In the genomic region with DNA sequence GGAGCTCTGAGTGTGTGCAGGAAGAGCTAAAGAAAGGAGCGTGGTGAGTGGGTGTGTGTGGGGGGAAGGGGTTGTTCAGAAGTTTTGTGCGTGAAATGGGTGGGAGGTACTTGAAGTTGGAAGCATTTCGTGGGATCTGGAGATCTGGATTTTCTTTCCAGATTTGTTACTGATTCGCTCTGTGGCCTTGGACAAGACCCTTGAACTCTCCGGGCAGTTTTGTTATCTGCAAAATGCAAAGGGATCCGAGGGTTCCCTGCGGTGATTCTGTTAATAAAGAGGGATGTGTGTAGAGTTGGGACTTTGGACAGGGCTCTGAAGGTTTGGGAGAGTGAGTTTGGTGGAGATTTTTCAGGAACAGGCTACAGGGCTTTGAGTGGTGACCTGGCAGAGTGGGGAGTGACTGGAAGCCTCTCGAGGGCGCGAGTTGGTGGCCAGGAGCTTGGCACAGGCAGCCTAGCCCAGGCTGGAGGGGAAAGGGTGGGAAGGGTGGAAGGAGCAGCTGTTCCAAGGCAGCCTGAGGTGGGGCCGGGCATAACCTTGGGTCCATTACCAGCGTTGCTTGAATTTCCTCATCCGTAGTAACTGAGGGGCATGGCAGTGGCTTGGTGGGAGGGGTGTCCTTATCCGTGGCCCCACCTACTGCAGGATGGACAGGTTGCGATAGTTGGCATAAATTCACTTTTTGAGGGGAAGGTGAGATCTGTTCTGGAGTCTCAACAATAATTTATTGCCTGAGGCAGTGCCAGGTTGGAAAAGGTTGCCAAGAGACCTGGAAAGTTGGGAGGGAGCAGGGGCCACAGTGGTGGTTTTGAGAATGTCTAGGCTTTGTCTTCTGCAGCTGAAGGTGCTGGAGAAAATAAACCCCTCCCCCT, we compare ENCODE assay signal across 8 cellular contexts. TPM values are rescaled to one million over a fixed set of nuclear protein-coding genes. Genes with fewer than 3 reads are reported as not detected.
DNase-seq lines count a peak whose midpoint lies in the region; ATAC-seq, FAIRE-seq and TF ChIP-seq lines count a peak whose summit lies in the region.

No MANE protein-coding gene starts in this region.

- H4K20me1 ChIP-seq in H9 (ENCODE audit: control insufficient read depth, insufficient read depth, insufficient read length) = no peaks in the 10 kb centered on the region

- H3K4me3 Mint-ChIP-seq in H9 = peak overlapping the region; percentile 95 to 100
- peak overlapping the region; percentile 89 for H3K4me3 Mint-ChIP-seq in activated CD4-positive, alpha-beta memory T cell treated with anti-CD3 and anti-CD28 coated beads, Interleukin-2, amount 10 ng/mL, durations not matched to agents 7 days and 5 days

- H3K18ac ChIP-seq in H9 (ENCODE audit: insufficient read length, low read depth, low read length) = peak overlapping the region; percentile 11

- no peak overlapping the region for H3K4ac ChIP-seq in H9 (ENCODE audit: low read depth, low read length)

- POLR2A ChIA-PET in A549 (lab: Yijun Ruan, JAX) = interaction anchor here (1.0 to 4.1 kb wide), 11 partner anchors 9 to 200 kb away, joined by 3 to 61 read pairs (median 8); a partner anchor contains a TSS
- POLR2A ChIA-PET in activated CD4-positive, alpha-beta memory T cell treated with anti-CD3 and anti-CD28 coated beads, Interleukin-2, amount 10 ng/mL, durations not matched to agents 7 days and 5 days (lab: Charles Lee) = interaction anchor here (1.1 to 5.2 kb wide), 11 partner anchors 8 to 85 kb away, joined by 3 to 30 read pairs (median 7); a partner anchor contains a TSS

- no peak for TF ChIP-seq CTCF in A549 (IDR thresholded peaks at IDR 0.05)
- TF ChIP-seq CTCF in H9 (conservative IDR thresholded peaks at IDR 0.05) = no peak
- no peak for TF ChIP-seq CTCF in gastrocnemius medialis (IDR thresholded peaks at IDR 0.05 in 4 of 5, conservative IDR thresholded peaks at IDR 0.05 in 1 of 5)

- H2BK15ac ChIP-seq in H9 (ENCODE audit: low read depth, low read length) = no peak overlapping the region

- peaks cover 18% of the 10 kb centered on the region for H3K23me2 ChIP-seq in H9 (ENCODE audit: insufficient read length, low read depth, low read length, poor library complexity, severe bottlenecking)

- H2BK120ac ChIP-seq in H9 (ENCODE audit: low read depth, low read length, poor library complexity, severe bottlenecking) = no peak overlapping the region

- no peaks in the 10 kb centered on the region; a peak in 1 of 5 replicates for H3K9me3 Mint-ChIP-seq in H9
- H3K9me3 Mint-ChIP-seq in activated CD4-positive, alpha-beta memory T cell treated with anti-CD3 and anti-CD28 coated beads, Interleukin-2, amount 10 ng/mL, durations not matched to agents 7 days and 5 days = no peaks in the 10 kb centered on the region

- H2AFZ ChIP-seq in H9 (ENCODE audit: low read length) = no peak overlapping the region

- peak in 1 of 2 experiments; percentile 6; a peak in 2 of 5 replicates for TF ChIP-seq RAD21 in A549 (conservative IDR thresholded peaks at IDR 0.05 in 1 of 2, IDR thresholded peaks at IDR 0.05 in 1 of 2)

- H3K4me3 ChIP-seq in A549 = peak overlapping the region; percentile 85
- H3K4me3 ChIP-seq in gastrocnemius medialis = peak overlapping the region; percentile 90 to 100 (median 100)

- no peaks in the 10 kb centered on the region for H3K36me3 ChIP-seq in gastrocnemius medialis

- H3K79me2 ChIP-seq in H9 (ENCODE audit: insufficient read depth, low read length) = peaks cover 58% of the 10 kb centered on the region

- H3K4me2 ChIP-seq in A549 (peak overlapping the region; percentile 83), H9 (ENCODE audit: insufficient read depth, insufficient read length, low read length) (peak overlapping the region; percentile 93)

- TF ChIP-seq EP300 in A549 (IDR thresholded peaks at IDR 0.05) = no peak

- FAIRE-seq in A549 (lab: Jason Lieb, UNC) = peak; percentile 77

- H2BK5ac ChIP-seq in H9 (ENCODE audit: insufficient read length, low read length) = no peak overlapping the region

- H3K9me3 ChIP-seq in A549 (no peaks in the 10 kb centered on the region), H9 (ENCODE audit: control insufficient read depth, low read depth, low read length) (no peaks in the 10 kb centered on the region), gastrocnemius medialis (no peaks in the 10 kb centered on the region)

- DNase-seq in A549 (ENCODE audit: low read depth in 1 of 2, low spot score in 1 of 2) (peak; percentile 81 to 89), H9 (no peak), left cardiac atrium (peak; percentile 51), gastrocnemius medialis (peak in 1 of 2 donors; percentile 62), NCI-H187 treated with DMSO at 0.1 percent for 48 hours (lab: John Stamatoyannopoulos, UW) (no peak), mesenteric fat pad (ENCODE audit: low spot score) (no peak)
- DNase-seq in activated CD4-positive, alpha-beta memory T cell treated with anti-CD3 and anti-CD28 coated beads, Interleukin-2, amount 10 ng/mL, durations not matched to agents 7 days and 5 days = no peak

- H3K27me3 ChIP-seq in H9 (ENCODE audit: insufficient read depth, low read length) (no peaks in the 10 kb centered on the region), gastrocnemius medialis (no peaks in the 10 kb centered on the region)

- H3K36me3 Mint-ChIP-seq in H9 (ENCODE audit: insufficient read depth in 1 of 3, low read depth in 3 of 3) = peaks cover 4 to 8% (median 7%) of the 10 kb centered on the region in 3 experiments; a peak in 4 of 7 replicates
- H3K36me3 Mint-ChIP-seq in activated CD4-positive, alpha-beta memory T cell treated with anti-CD3 and anti-CD28 coated beads, Interleukin-2, amount 10 ng/mL, durations not matched to agents 7 days and 5 days (ENCODE audit: low read depth) = peaks cover 47% of the 10 kb centered on the region

- H3T11ph ChIP-seq in H9 (ENCODE audit: low read length) = no peak overlapping the region

- H3K27ac Mint-ChIP-seq in H9 = peak overlapping the region in 2 of 3 experiments; percentile 31 to 41; a peak in 5 of 7 replicates
- H3K27ac Mint-ChIP-seq in activated CD4-positive, alpha-beta memory T cell treated with anti-CD3 and anti-CD28 coated beads, Interleukin-2, amount 10 ng/mL, durations not matched to agents 7 days and 5 days = peak overlapping the region; percentile 80

- CTCF ChIA-PET in A549 (lab: Yijun Ruan, JAX) = interaction anchor here (0.7 to 10.0 kb wide), 20 partner anchors 9 to 281 kb away, joined by 3 to 157 read pairs (median 4); a partner anchor contains a TSS
- CTCF ChIA-PET in activated CD4-positive, alpha-beta memory T cell treated with anti-CD3 and anti-CD28 coated beads, Interleukin-2, amount 10 ng/mL, durations not matched to agents 7 days and 5 days (lab: Charles Lee) = interaction anchor here (1.3 to 2.0 kb wide), 2 partner anchors 12 to 15 kb away, joined by 4 to 6 read pairs; no protein-coding TSS in a partner anchor

- intact Hi-C loops in left cardiac atrium (cut with DNase I) (loop anchor here (5.0 to 10.0 kb wide), 5 partner anchors 58 to 275 kb away; a partner anchor contains a TSS), gastrocnemius medialis (cut with DNase I; ENCODE audit: low total_unique reads) (loop anchor here (5.0 to 10.0 kb wide), 3 partner anchors 65 to 755 kb away; a partner anchor contains a TSS)

- H4K8ac ChIP-seq in H9 (replicated peaks; ENCODE audit: insufficient read length, low read depth, low read length) = no peak overlapping the region

- no peak overlapping the region for H2BK12ac ChIP-seq in H9 (ENCODE audit: insufficient read length, low read depth, low read length)

- H3K27me3 Mint-ChIP-seq in H9 (ENCODE audit: low read depth) = no peaks in the 10 kb centered on the region; the same call in 1 of the 2 replicates
- H3K27me3 Mint-ChIP-seq in activated CD4-positive, alpha-beta memory T cell treated with anti-CD3 and anti-CD28 coated beads, Interleukin-2, amount 10 ng/mL, durations not matched to agents 7 days and 5 days = no peaks in the 10 kb centered on the region

- H2BK20ac ChIP-seq in H9 (ENCODE audit: low read depth, low read length, poor library complexity, severe bottlenecking) = no peak overlapping the region

- peak overlapping the region; percentile 83 for H3K9ac ChIP-seq in H9 (ENCODE audit: extremely low read depth, insufficient read length, low read length)

- H3K56ac ChIP-seq in H9 (ENCODE audit: insufficient read length, low read depth, low read length) = no peak overlapping the region

- TF ChIP-seq POLR2A in A549 (IDR thresholded peaks at IDR 0.05; ENCODE audit: low read length) (no peak; the same call in 1 of the 2 replicates), gastrocnemius medialis (IDR thresholded peaks at IDR 0.05) (peak; percentile 15 to 39)

- H3K27ac ChIP-seq in A549 = peak overlapping the region; percentile 87 to 91
- no peak overlapping the region for H3K27ac ChIP-seq in H9 (ENCODE audit: insufficient read length, low read depth, low read length)
- peak overlapping the region; percentile 98 to 100 (median 99) for H3K27ac ChIP-seq in gastrocnemius medialis

- WGBS in A549 (ENCODE audit: missing lambda C conversion rate) = 2% methylated on average over 15 of the region's 15 CpGs
- WGBS in H9 (ENCODE audit: extremely low coverage, insufficient read length, low lambda C conversion rate) = no CpG with 5 or more reads among the region's 15 CpGs

- in situ Hi-C loops in gastrocnemius medialis (cut with MboI; ENCODE audit: low sequenced_read_pairs in 4 of 4) = loop anchor here in 2 of 4 donors (10.0 to 25.0 kb wide), 3 partner anchors 45 to 1163 kb away; a partner anchor contains a TSS

- H3K79me1 ChIP-seq in H9 (ENCODE audit: insufficient read depth, low read depth, low read length, poor library complexity, severe bottlenecking) = peaks cover 3% of the 10 kb centered on the region

- H4K91ac ChIP-seq in H9 (ENCODE audit: insufficient read length, low read depth, low read length) = no peak overlapping the region

- no peak overlapping the region for H3K23ac ChIP-seq in H9 (ENCODE audit: insufficient read length, low read depth, low read length)

- no peak overlapping the region for H2AK5ac ChIP-seq in H9 (ENCODE audit: insufficient read length, low read length)

- peaks cover 62 to 70% of the 10 kb centered on the region in 2 experiments for H3K4me1 Mint-ChIP-seq in H9
- peaks cover 63% of the 10 kb centered on the region for H3K4me1 Mint-ChIP-seq in activated CD4-positive, alpha-beta memory T cell treated with anti-CD3 and anti-CD28 coated beads, Interleukin-2, amount 10 ng/mL, durations not matched to agents 7 days and 5 days

- H3K4me1 ChIP-seq in A549 = peaks cover 55% of the 10 kb centered on the region
- H3K4me1 ChIP-seq in H9 (ENCODE audit: insufficient read depth, low read length) = peaks cover 16% of the 10 kb centered on the region
- H3K4me1 ChIP-seq in gastrocnemius medialis = peaks cover 55 to 61% of the 10 kb centered on the region in 2 donors

- ATAC-seq in A549 (peak; percentile 36 to 61), left cardiac atrium (peak in 1 of 2 donors; percentile 3), gastrocnemius medialis (peak in 1 of 2 donors; percentile 5), HG03095 (IDR thresholded peaks at IDR 0.05; ENCODE audit: unreplicated experiment) (no peak)

- H3K14ac ChIP-seq in H9 (ENCODE audit: insufficient read depth, low read length) = peak overlapping the region; percentile 69

- no peak overlapping the region for H4K5ac ChIP-seq in H9 (ENCODE audit: insufficient read length, low read depth, low read length)

RNA-seq across cellular contexts. Expression of a gene that starts 2.1 kb away (rescaled TPM):
- polyA plus RNA-seq in A549 (2011; rRNA removed) = 605 and 614 TPM in 2 replicates
- polyA plus RNA-seq in A549 (2012; cell fraction: cytosol; rRNA removed) = 1,005 and 1,074 TPM in 2 replicates
- polyA plus RNA-seq in A549 (2012; cell fraction: nucleus; rRNA removed) = 3,482 and 4,263 TPM in 2 replicates
- 967 to 1,087 TPM (median 1,011 TPM) in 3 replicates for polyA plus RNA-seq in A549 (2017; fragmentation: RNase III; extraction: RNeasy Plus Mini Kit Qiagen cat#74134 plus additional on column Dnase treatment)
- polyA minus RNA-seq in A549 (2011; rRNA and poly(A)+ RNA removed) = 488 and 611 TPM in 2 replicates
- total RNA-seq in H9 (2021) = 369 and 386 TPM in 2 replicates
- total RNA-seq in activated CD4-positive, alpha-beta memory T cell treated with anti-CD3 and anti-CD28 coated beads, Interleukin-2, amount 10 ng/mL, durations not matched to agents 7 days and 5 days = 100 to 1,000 TPM; 532 to 534 TPM
- total RNA-seq in left cardiac atrium = 100 to 1,000 TPM; 160 to 333 TPM
- 10 to 100 TPM; 32.0 to 85.3 (median 63.9) TPM for total RNA-seq in gastrocnemius medialis
- 431 TPM for total RNA-seq in mesenteric fat pad

RNA-seq across cellular contexts. Expression of a gene that starts 30.6 kb away (rescaled TPM):
- polyA plus RNA-seq in A549 (2011; rRNA removed) = 419 and 491 TPM in 2 replicates
- polyA plus RNA-seq in A549 (2012; cell fraction: cytosol; rRNA removed) = 1,849 and 2,120 TPM in 2 replicates
- 1,703 and 2,003 TPM in 2 replicates for polyA plus RNA-seq in A549 (2012; cell fraction: nucleus; rRNA removed)
- 910 to 1,057 TPM (median 937 TPM) in 3 replicates for polyA plus RNA-seq in A549 (2017; fragmentation: RNase III; extraction: RNeasy Plus Mini Kit Qiagen cat#74134 plus additional on column Dnase treatment)
- polyA minus RNA-seq in A549 (2011; rRNA and poly(A)+ RNA removed) = 774 and 844 TPM in 2 replicates
- 341 and 345 TPM in 2 replicates for total RNA-seq in H9 (2021)
- total RNA-seq in activated CD4-positive, alpha-beta memory T cell treated with anti-CD3 and anti-CD28 coated beads, Interleukin-2, amount 10 ng/mL, durations not matched to agents 7 days and 5 days = 100 to 1,000 TPM; 297 TPM
- total RNA-seq in left cardiac atrium = 100 to 1,000 TPM; 515 to 563 TPM
- 100 to 1,000 TPM; 619 to 975 (median 681) TPM for total RNA-seq in gastrocnemius medialis
- 252 TPM for total RNA-seq in mesenteric fat pad

RNA-seq across cellular contexts. Expression of a gene that starts 31.8 kb away (rescaled TPM):
- polyA plus RNA-seq in A549 (2011; rRNA removed) (0.78 and 1.2 TPM in 2 replicates), A549 (2017; fragmentation: RNase III; extraction: RNeasy Plus Mini Kit Qiagen cat#74134 plus additional on column Dnase treatment) (1.3 to 2.6 TPM (median 2.1 TPM) in 3 replicates)
- polyA plus RNA-seq in A549 (2012; cell fraction: cytosol; rRNA removed) = 1.4 TPM in 2 replicates
- 7.0 and 8.1 TPM in 2 replicates for polyA plus RNA-seq in A549 (2012; cell fraction: nucleus; rRNA removed)
- polyA minus RNA-seq in A549 (2011; rRNA and poly(A)+ RNA removed) = 0.33 and 0.44 TPM in 2 replicates
- total RNA-seq in H9 (2021) (25.7 and 31.1 TPM in 2 replicates), left cardiac atrium (1 to 10 TPM; 3.1 TPM), gastrocnemius medialis (under 1 TPM in 3 of 4 donors, not detected in 1; 0.31 to 0.97 (median 0.78) TPM), mesenteric fat pad (3.9 TPM)
- 100 to 1,000 TPM; 374 to 383 TPM for total RNA-seq in activated CD4-positive, alpha-beta memory T cell treated with anti-CD3 and anti-CD28 coated beads, Interleukin-2, amount 10 ng/mL, durations not matched to agents 7 days and 5 days

Comparison
In these comparisons a context has a peak if more than half of its experiments do, and no peak if none do; other contexts are left out.
1. DNase-seq: peak in A549 (2 of 2) and left cardiac atrium (single experiment); none in H9 (single experiment), activated CD4-positive, alpha-beta memory T cell treated with anti-CD3 and anti-CD28 coated beads, Interleukin-2, amount 10 ng/mL, durations not matched to agents 7 days and 5 days (single experiment), NCI-H187 treated with DMSO at 0.1 percent for 48 hours (single experiment) and mesenteric fat pad (single experiment).
2. RNA of a gene that starts 31.8 kb away (total RNA-seq): 374 to 383 TPM in activated CD4-positive, alpha-beta memory T cell treated with anti-CD3 and anti-CD28 coated beads, Interleukin-2, amount 10 ng/mL, durations not matched to agents 7 days and 5 days; 25.7 to 31.1 TPM in H9, 3.9 TPM in mesenteric fat pad (single experiment), 3.1 TPM in left cardiac atrium and 0.31 to 0.97 TPM in gastrocnemius medialis; every median in the first group is over 10 times any median in the second.